In the genomic region with DNA sequence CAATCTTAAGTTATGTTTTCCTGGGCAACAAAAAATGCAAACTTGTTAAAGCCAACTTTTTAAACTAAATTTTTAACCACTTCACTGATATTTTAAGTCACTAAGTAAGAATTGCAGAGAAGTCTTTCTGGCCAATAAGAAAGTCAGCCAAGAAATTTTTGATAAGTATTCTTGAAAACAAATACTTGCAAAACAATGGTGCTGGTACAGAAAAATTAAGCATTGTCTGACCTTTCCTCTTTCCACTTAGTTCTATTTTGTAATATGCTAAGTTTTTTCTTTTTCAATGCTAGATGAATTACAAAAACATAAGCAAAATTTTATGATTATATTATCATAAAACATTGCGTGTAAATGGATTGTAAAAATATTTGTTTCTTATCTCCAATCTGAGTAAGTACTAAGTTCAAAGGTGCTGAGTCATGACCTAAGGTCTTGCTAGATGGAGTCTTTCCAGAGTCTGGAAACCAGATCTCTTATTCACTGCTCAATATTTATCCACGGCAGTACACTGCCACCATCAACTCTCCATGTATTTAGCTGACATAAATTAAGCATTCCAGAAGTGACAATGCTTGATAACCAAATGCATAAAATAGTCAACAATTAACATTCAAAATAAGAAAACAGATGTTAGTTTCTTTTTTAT, we compare ENCODE assay signal across 12 cellular contexts.
A peak's percentile ranks its signal among the peaks of the same experiment; 100 is the strongest.
DNase-seq lines count a peak whose midpoint lies in the region; ATAC-seq, FAIRE-seq and TF ChIP-seq lines count a peak whose summit lies in the region.
"Had no signal": no experiment of that assay in that cellular context is flagged by ENCODE, and none has a peak within 500 bp of the region (broad histone marks: within the 10 kb centered on the region; RNA-seq: fewer than 3 reads in every experiment).

No MANE protein-coding gene starts in this region.

- CTCF ChIA-PET in IMR-90 (lab: Yijun Ruan, JAX): interaction anchor here (1.2 kb wide), 1 partner anchor 9 kb away, joined by 3 read pairs; no protein-coding TSS in a partner anchor
- CTCF ChIA-PET in K562 (lab: Yijun Ruan, JAX; ENCODE audit: low intra/inter-chr PET ratio): no interaction called here

- no peak overlapping the region for H3K4me3 ChIP-seq in IMR-90 (ENCODE audit: insufficient read depth, low read depth, low read length)
- no peak overlapping the region for H3K4me3 ChIP-seq in K562
- H3K4me3 ChIP-seq in left lung: no peak overlapping the region
- H3K4me3 ChIP-seq: HAP-1 had no signal

- 0 out of 2 replicates have a peak, but pooled peaks have one; percentile 3 for TF ChIP-seq CTCF in C4-2B (conservative IDR thresholded peaks at IDR 0.05)
- TF ChIP-seq CTCF in IMR-90 (conservative IDR thresholded peaks at IDR 0.05; ENCODE audit: low read depth, low read length): no peak
- TF ChIP-seq CTCF in K562 (IDR thresholded peaks at IDR 0.05 in 2 of 3, conservative IDR thresholded peaks at IDR 0.05 in 1 of 3; ENCODE audit: insufficient read depth in 2 of 3, low read depth in 1 of 3, low read length in 3 of 3): no peak
- no peak for TF ChIP-seq CTCF in left lung (IDR thresholded peaks at IDR 0.05)

- peaks cover 0 to 8% of the 10 kb centered on the region in 2 donors for H3K27me3 Mint-ChIP-seq in natural killer cell treated with Interleukin-12 subunit alpha and Interleukin-12 subunit beta and Interleukin-15 and Interleukin-18, amount 100 ng/mL, for 72 hours

- no peak overlapping the region for H2BK15ac ChIP-seq in IMR-90 (ENCODE audit: low read depth, low read length)

- no peaks in the 10 kb centered on the region for H4K20me1 ChIP-seq in IMR-90 (ENCODE audit: insufficient read depth, low read length)
- H4K20me1 ChIP-seq in K562 (replicated peaks; ENCODE audit: control insufficient read depth, insufficient read depth, low read length): no peaks in the 10 kb centered on the region

- H3K9ac ChIP-seq in IMR-90 (ENCODE audit: low read depth, low read length): no peak overlapping the region
- no peak overlapping the region for H3K9ac ChIP-seq in K562 (ENCODE audit: insufficient read depth in 1 of 2, low read depth in 2 of 2, low read length in 2 of 2)

- H2BK120ac ChIP-seq in IMR-90 (ENCODE audit: low read depth, low read length): no peak overlapping the region

- H3K27me3 ChIP-seq in IMR-90 (ENCODE audit: control insufficient read depth, insufficient read depth, low read length) (no peaks in the 10 kb centered on the region), K562 (ENCODE audit: control insufficient read depth in 2 of 2, insufficient read depth in 2 of 2, low read length in 2 of 2) (no peaks in the 10 kb centered on the region), left lung (no peaks in the 10 kb centered on the region)

- no peaks in the 10 kb centered on the region for H3K9me1 ChIP-seq in IMR-90 (ENCODE audit: insufficient read depth, low read length)
- H3K9me1 ChIP-seq in K562 (ENCODE audit: control insufficient read depth, insufficient read depth, low read length): no peaks in the 10 kb centered on the region

- no peak overlapping the region for H3K4me3 Mint-ChIP-seq in natural killer cell treated with Interleukin-12 subunit alpha and Interleukin-12 subunit beta and Interleukin-15 and Interleukin-18, amount 100 ng/mL, for 72 hours

- BruUV-seq in IMR-90 (replicated peaks; lab: Mats Ljungman, UMichigan): no TSS peak
- BruUV-seq in K562 (replicated peaks; lab: Mats Ljungman, UMichigan): no TSS peak

- H3K27ac Mint-ChIP-seq in natural killer cell treated with Interleukin-12 subunit alpha and Interleukin-12 subunit beta and Interleukin-15 and Interleukin-18, amount 100 ng/mL, for 72 hours: no peak overlapping the region

- no peaks in the 10 kb centered on the region for H3K36me3 Mint-ChIP-seq in natural killer cell treated with Interleukin-12 subunit alpha and Interleukin-12 subunit beta and Interleukin-15 and Interleukin-18, amount 100 ng/mL, for 72 hours

- H2BK5ac ChIP-seq in IMR-90 (ENCODE audit: low read depth, low read length, poor library complexity, severe bottlenecking): no peak overlapping the region

- POLR2A ChIA-PET in IMR-90 (lab: Charles Lee; ENCODE audit: unreplicated experiment) (no interaction called here), K562 (lab: Yijun Ruan, JAX) (no interaction called here)

- dilution Hi-C loops in IMR-90 (cut with HindIII; ENCODE audit: low sequenced_read_pairs, unreplicated experiment): no loop called here

- H3K18ac ChIP-seq in IMR-90 (ENCODE audit: low read depth, low read length): no peak overlapping the region

- TF ChIP-seq POLR2A in IMR-90 (IDR thresholded peaks at IDR 0.05; ENCODE audit: low read depth, low read length) (no peak), K562 (conservative IDR thresholded peaks at IDR 0.05) (no peak)

- no peak overlapping the region for H3K27ac ChIP-seq in C4-2B
- no peak overlapping the region for H3K27ac ChIP-seq in IMR-90 (ENCODE audit: insufficient read depth, low read length)
- no peak overlapping the region for H3K27ac ChIP-seq in K562 (ENCODE audit: extremely low read depth, low read depth, low read length)
- no peak overlapping the region for H3K27ac ChIP-seq in left lung

- no CpG with 5 or more reads among the region's 2 CpGs for WGBS in IMR-90 (ENCODE audit: extremely low coverage in 2 of 2, insufficient read length in 1 of 2), 2 experiments
- 21% methylated on average over 2 of the region's 2 CpGs for WGBS in K562 (ENCODE audit: insufficient coverage, low coverage, missing lambda C conversion rate)

- H2AK9ac ChIP-seq in IMR-90 (replicated peaks; ENCODE audit: low read depth, low read length, poor library complexity): no peak overlapping the region

- H4K8ac ChIP-seq in IMR-90 (ENCODE audit: low read depth in 2 of 2, low read length in 2 of 2): no peak overlapping the region

- intact Hi-C loops in IMR-90 (cut with micrococcal nuclease) (no loop called here), K562 (cut with micrococcal nuclease) (no loop called here), left lung (cut with DNase I) (no loop called here)

- H3K79me2 ChIP-seq in K562 (ENCODE audit: control insufficient read depth, insufficient read depth, low read length): no peaks in the 10 kb centered on the region

- no peaks in the 10 kb centered on the region for H3K9me3 Mint-ChIP-seq in natural killer cell treated with Interleukin-12 subunit alpha and Interleukin-12 subunit beta and Interleukin-15 and Interleukin-18, amount 100 ng/mL, for 72 hours

- no peak overlapping the region for H3K23ac ChIP-seq in IMR-90 (ENCODE audit: low read depth, low read length)

- no peak overlapping the region for H3K14ac ChIP-seq in IMR-90 (replicated peaks; ENCODE audit: low read depth, low read length)

- H2AFZ ChIP-seq in IMR-90 (replicated peaks; ENCODE audit: low read length, poor library complexity) (no peak overlapping the region), K562 (ENCODE audit: low read depth, low read length) (no peak overlapping the region)

- H3K36me3 ChIP-seq in IMR-90 (ENCODE audit: control insufficient read depth, insufficient read depth, low read length): no peaks in the 10 kb centered on the region
- peaks cover 24% of the 10 kb centered on the region; the same call in 2 of the 3 replicates for H3K36me3 ChIP-seq in K562 (ENCODE audit: control insufficient read depth, insufficient read depth, low read length)
- peaks cover 0 to 10% of the 10 kb centered on the region in 2 donors for H3K36me3 ChIP-seq in left lung

- no peak overlapping the region for H3K4ac ChIP-seq in IMR-90 (ENCODE audit: low read depth, low read length)

- H3K4me2 ChIP-seq in IMR-90 (ENCODE audit: low read depth, low read length) (no peak overlapping the region), K562 (ENCODE audit: insufficient read depth, low read length) (no peak overlapping the region)

- H3K4me1 ChIP-seq in IMR-90 (ENCODE audit: control insufficient read depth, insufficient read depth, low read length) (no peaks in the 10 kb centered on the region), K562 (replicated peaks in 1 of 2; ENCODE audit: control insufficient read depth in 2 of 2, insufficient read depth in 2 of 2, low read length in 2 of 2) (peaks cover 0 to 3% of the 10 kb centered on the region in 2 experiments; a peak in 1 of 5 replicates), left lung (peaks cover 0 to 6% of the 10 kb centered on the region in 2 donors)

- no peak overlapping the region for H2AK5ac ChIP-seq in IMR-90 (ENCODE audit: low read depth, low read length)

- ATAC-seq in IMR-90 (ENCODE audit: low read depth): no peak; the same call in 1 of the 2 replicates
- ATAC-seq in K562: peak; percentile 69; the same call in 2 of the 3 replicates
- ATAC-seq in left lung: peak; percentile 61
- no peak for ATAC-seq in natural killer cell treated with Interleukin-12 subunit alpha and Interleukin-12 subunit beta and Interleukin-15 and Interleukin-18, amount 100 ng/mL, for 72 hours
- ATAC-seq in esophagus mucosa: no peak
- ATAC-seq: stimulated activated naive CD8-positive, alpha-beta T cell treated with anti-CD3 and anti-CD28 coated beads, Interleukin-15, Interleukin-2, amounts not matched to agents 100 U/mL and 50 U/mL, for 24 hours had no signal

- H4K91ac ChIP-seq in IMR-90 (ENCODE audit: insufficient read depth, low read depth, low read length): no peak overlapping the region

- no peak overlapping the region for H2BK20ac ChIP-seq in IMR-90 (ENCODE audit: low read depth, low read length)

- H4K5ac ChIP-seq in IMR-90 (ENCODE audit: low read depth, low read length): no peak overlapping the region

- no peak overlapping the region for H3K56ac ChIP-seq in IMR-90 (ENCODE audit: extremely low read depth, insufficient read depth, low read length)

- in situ Hi-C loops in IMR-90 (cut with MboI; ENCODE audit: low sequenced_read_pairs): no loop called here
- in situ Hi-C loops in K562 (cut with MboI): no loop called here

- no peaks in the 10 kb centered on the region for H3K79me1 ChIP-seq in IMR-90 (ENCODE audit: low read depth in 1 of 2, low read length in 2 of 2)

- TF ChIP-seq EP300 in K562 (IDR thresholded peaks at IDR 0.05; ENCODE audit: low read length): no peak

- TF ChIP-seq RAD21 in IMR-90 (IDR thresholded peaks at IDR 0.05; ENCODE audit: low read length) (no peak), K562 (CRISPR knock-in tag; conservative IDR thresholded peaks at IDR 0.05 in 1 of 2, IDR thresholded peaks at IDR 0.05 in 1 of 2) (no peak)

- FAIRE-seq in K562 (lab: Jason Lieb, UNC): peak; percentile 72

- H3K9me3 ChIP-seq in IMR-90 (ENCODE audit: control insufficient read depth, insufficient read depth, low read length) (no peaks in the 10 kb centered on the region), K562 (replicated peaks; ENCODE audit: control insufficient read depth, insufficient read depth, low read depth, low read length) (no peaks in the 10 kb centered on the region), left lung (no peaks in the 10 kb centered on the region)
- H3K9me3 ChIP-seq: HAP-1 had no signal

- DNase-seq in IMR-90: peak; percentile 20
- peak; percentile 17 to 56 (median 34) for DNase-seq in K562 (ENCODE audit: extremely low read depth in 1 of 4, low spot score in 3 of 4)
- DNase-seq in left lung: no peak
- DNase-seq in natural killer cell treated with Interleukin-12 subunit alpha and Interleukin-12 subunit beta and Interleukin-15 and Interleukin-18, amount 100 ng/mL, for 72 hours (ENCODE audit: low spot score): no peak
- DNase-seq in activated CD4-positive, CD25-positive, alpha-beta regulatory T cell (lab: John Stamatoyannopoulos, UW): no peak
- no peak for DNase-seq in SKM-1 (lab: John Stamatoyannopoulos, UW; ENCODE audit: unreplicated experiment)
- DNase-seq: activated naive CD4-positive, alpha-beta T cell treated with Interleukin-2 at 50 U/mL for 16 hours; NCI-H446 treated with DMSO at 0.1 percent for 48 hours; stimulated activated naive CD8-positive, alpha-beta T cell treated with anti-CD3 and anti-CD28 coated beads, Interleukin-15, Interleukin-2, amounts not matched to agents 100 U/mL and 50 U/mL, for 24 hours had no signal

- H3K4me1 Mint-ChIP-seq in natural killer cell treated with Interleukin-12 subunit alpha and Interleukin-12 subunit beta and Interleukin-15 and Interleukin-18, amount 100 ng/mL, for 72 hours (ENCODE audit: low read depth in 2 of 2): no peaks in the 10 kb centered on the region

Comparison
In these comparisons a context has a peak if more than half of its experiments do, and no peak if none do; other contexts are left out.
1. ATAC-seq: peak in K562 (single experiment) and left lung (single experiment); none in IMR-90 (single experiment), natural killer cell treated with Interleukin-12 subunit alpha and Interleukin-12 subunit beta and Interleukin-15 and Interleukin-18, amount 100 ng/mL, for 72 hours (0 of 2) and esophagus mucosa (single experiment).
2. DNase-seq: peak in IMR-90 (single experiment) and K562 (4 of 4); none in left lung (0 of 2), natural killer cell treated with Interleukin-12 subunit alpha and Interleukin-12 subunit beta and Interleukin-15 and Interleukin-18, amount 100 ng/mL, for 72 hours (single experiment), activated CD4-positive, CD25-positive, alpha-beta regulatory T cell (0 of 4) and SKM-1 (single experiment).